1 cellular context compared by ENCODE assay signal in the genomic region with DNA sequence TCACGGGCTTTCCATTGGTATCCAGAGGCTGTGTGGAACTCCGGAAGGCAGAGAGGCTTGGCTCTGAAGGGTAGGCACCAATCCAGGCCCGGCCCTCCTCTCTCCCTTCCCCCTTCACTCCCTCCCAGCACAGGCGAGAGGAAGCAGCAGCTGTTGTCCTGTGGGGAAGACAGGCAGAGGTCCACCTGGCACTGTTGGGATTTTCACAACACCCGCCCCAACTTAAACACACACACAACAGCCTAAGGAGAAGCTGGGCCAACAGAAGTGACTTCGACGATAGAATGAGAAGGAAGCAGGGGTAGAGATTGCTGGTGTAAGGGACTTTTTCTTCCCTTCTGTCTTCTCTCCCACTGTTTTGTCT.
TF ChIP-seq lines count a peak whose summit lies in the region.

No MANE protein-coding gene starts in this region.

TF ChIP-seq in HepG2, 621 proteins besides CTCF, POLR2A, EP300 and RAD21 (continued from another document):
- TF ChIP-seq THAP9 (CRISPR knock-in tag; IDR thresholded peaks at IDR 0.05; ENCODE audit: borderline replicate concordance) (peak; percentile 57; the same call in 1 of the 2 replicates), NR2F2 (IDR thresholded peaks at IDR 0.05; ENCODE audit: borderline replicate concordance, low read depth) (no peak), FOXC1 (CRISPR knock-in tag; IDR thresholded peaks at IDR 0.05; ENCODE audit: borderline replicate concordance) (no peak), HMGXB4 (CRISPR knock-in tag; IDR thresholded peaks at IDR 0.05; ENCODE audit: borderline replicate concordance in 1 of 2, low read depth in 1 of 2) (0 out of 4 replicates have a peak, but pooled peaks have one; percentile 22 to 39), ZBTB44 (CRISPR knock-in tag; IDR thresholded peaks at IDR 0.05) (no peak)
